In the genomic region with DNA sequence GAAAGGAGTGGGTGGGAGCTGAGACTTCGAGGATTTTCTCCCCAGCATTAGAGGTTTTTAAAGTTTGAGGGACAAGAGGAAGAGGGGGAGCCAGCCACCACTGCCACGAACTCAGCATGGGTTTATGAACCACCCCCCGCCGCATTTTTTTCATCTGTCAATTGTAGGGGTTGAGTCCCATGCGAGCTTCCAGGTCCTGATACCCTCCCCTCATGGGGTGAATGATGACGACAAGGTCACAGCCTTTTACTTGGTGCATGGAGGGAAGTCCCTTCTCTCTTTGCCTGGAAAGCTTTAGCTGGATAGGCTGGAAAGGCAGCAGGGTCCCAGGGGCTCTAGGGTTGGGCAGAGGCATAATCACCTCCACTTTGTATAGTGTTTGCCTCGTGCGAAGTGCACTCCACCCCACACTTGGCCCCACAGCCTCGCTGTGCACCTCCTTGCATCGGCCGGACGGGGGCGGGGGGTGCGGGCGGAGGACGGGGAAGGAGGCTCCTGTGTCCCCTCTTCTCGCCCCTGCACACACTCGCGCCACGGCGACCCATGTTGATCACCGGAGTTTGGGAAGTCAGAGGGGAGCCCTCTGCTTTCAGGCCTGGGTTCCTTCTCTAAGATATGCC, we compare ENCODE assay signal across 2 cellular contexts.
TF ChIP-seq lines count a peak whose summit lies in the region.

No MANE protein-coding gene starts in this region.

TF ChIP-seq in HepG2, 621 proteins besides CTCF, POLR2A, EP300 and RAD21:
- no peak for TF ChIP-seq ZBTB3 (CRISPR knock-in tag; IDR thresholded peaks at IDR 0.05; ENCODE audit: borderline replicate concordance, low read depth)
- TF ChIP-seq MED1 (CRISPR knock-in tag; IDR thresholded peaks at IDR 0.05): no peak
- TF ChIP-seq ZNF776 (CRISPR knock-in tag; IDR thresholded peaks at IDR 0.05): no peak
- TF ChIP-seq ZNF674 (CRISPR knock-in tag; IDR thresholded peaks at IDR 0.05; ENCODE audit: low read depth): no peak
- no peak for TF ChIP-seq THAP11 (CRISPR knock-in tag; IDR thresholded peaks at IDR 0.05)
- TF ChIP-seq ADNP (CRISPR knock-in tag; IDR thresholded peaks at IDR 0.05): no peak
- TF ChIP-seq, protein P1, sequence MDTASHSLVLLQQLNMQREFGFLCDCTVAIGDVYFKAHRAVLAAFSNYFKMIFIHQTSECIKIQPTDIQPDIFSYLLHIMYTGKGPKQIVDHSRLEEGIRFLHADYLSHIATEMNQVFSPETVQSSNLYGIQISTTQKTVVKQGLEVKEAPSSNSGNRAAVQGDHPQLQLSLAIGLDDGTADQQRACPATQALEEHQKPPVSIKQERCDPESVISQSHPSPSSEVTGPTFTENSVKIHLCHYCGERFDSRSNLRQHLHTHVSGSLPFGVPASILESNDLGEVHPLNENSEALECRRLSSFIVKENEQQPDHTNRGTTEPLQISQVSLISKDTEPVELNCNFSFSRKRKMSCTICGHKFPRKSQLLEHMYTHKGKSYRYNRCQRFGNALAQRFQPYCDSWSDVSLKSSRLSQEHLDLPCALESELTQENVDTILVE (CRISPR knock-in tag; IDR thresholded peaks at IDR 0.05): no peak
- no peak for TF ChIP-seq GTF3A (CRISPR knock-in tag; conservative IDR thresholded peaks at IDR 0.05)
- no peak for TF ChIP-seq ATM (IDR thresholded peaks at IDR 0.05; ENCODE audit: borderline replicate concordance)
- no peak for TF ChIP-seq SMAD1 (CRISPR knock-in tag; IDR thresholded peaks at IDR 0.05; ENCODE audit: borderline replicate concordance, low read depth)
- no peak for TF ChIP-seq MIER3 (CRISPR knock-in tag; IDR thresholded peaks at IDR 0.05; ENCODE audit: borderline replicate concordance)
- no peak for TF ChIP-seq NCOA5 (CRISPR knock-in tag; IDR thresholded peaks at IDR 0.05)
- TF ChIP-seq SSRP1 (CRISPR knock-in tag; IDR thresholded peaks at IDR 0.05): no peak
- no peak for TF ChIP-seq KAT2B (IDR thresholded peaks at IDR 0.05; ENCODE audit: borderline replicate concordance, low read depth, low read length)
- TF ChIP-seq CAMTA2 (CRISPR knock-in tag; IDR thresholded peaks at IDR 0.05; ENCODE audit: borderline replicate concordance): no peak
- no peak for TF ChIP-seq ZNF263 (CRISPR knock-in tag; IDR thresholded peaks at IDR 0.05)

TF ChIP-seq in HCT116, 20 proteins besides CTCF, POLR2A, EP300 and RAD21:
- TF ChIP-seq, protein P2, sequence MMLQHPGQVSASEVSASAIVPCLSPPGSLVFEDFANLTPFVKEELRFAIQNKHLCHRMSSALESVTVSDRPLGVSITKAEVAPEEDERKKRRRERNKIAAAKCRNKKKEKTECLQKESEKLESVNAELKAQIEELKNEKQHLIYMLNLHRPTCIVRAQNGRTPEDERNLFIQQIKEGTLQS (IDR thresholded peaks at IDR 0.05): no peak
- TF ChIP-seq SIN3A (IDR thresholded peaks at IDR 0.05; ENCODE audit: low read depth) (no peak), ZFX (IDR thresholded peaks at IDR 0.05) (no peak), EGR1 (IDR thresholded peaks at IDR 0.05; ENCODE audit: low read depth) (no peak), ZNF274 (IDR thresholded peaks at IDR 0.05; ENCODE audit: low read depth, low read length) (no peak), POLR2AphosphoS5 (IDR thresholded peaks at IDR 0.05; ENCODE audit: low read depth, low read length) (no peak), EZH2 (IDR thresholded peaks at IDR 0.05) (no peak), CEBPB (IDR thresholded peaks at IDR 0.05; ENCODE audit: low read depth) (no peak), TCF7L2 (IDR thresholded peaks at IDR 0.05; ENCODE audit: borderline replicate concordance, extremely low read depth, insufficient read depth, insufficient read length) (no peak), SRF (IDR thresholded peaks at IDR 0.05; ENCODE audit: low read depth) (no peak), EZH2phosphoT487 (IDR thresholded peaks at IDR 0.05; ENCODE audit: borderline replicate concordance) (no peak)
- TF ChIP-seq, protein P3, sequence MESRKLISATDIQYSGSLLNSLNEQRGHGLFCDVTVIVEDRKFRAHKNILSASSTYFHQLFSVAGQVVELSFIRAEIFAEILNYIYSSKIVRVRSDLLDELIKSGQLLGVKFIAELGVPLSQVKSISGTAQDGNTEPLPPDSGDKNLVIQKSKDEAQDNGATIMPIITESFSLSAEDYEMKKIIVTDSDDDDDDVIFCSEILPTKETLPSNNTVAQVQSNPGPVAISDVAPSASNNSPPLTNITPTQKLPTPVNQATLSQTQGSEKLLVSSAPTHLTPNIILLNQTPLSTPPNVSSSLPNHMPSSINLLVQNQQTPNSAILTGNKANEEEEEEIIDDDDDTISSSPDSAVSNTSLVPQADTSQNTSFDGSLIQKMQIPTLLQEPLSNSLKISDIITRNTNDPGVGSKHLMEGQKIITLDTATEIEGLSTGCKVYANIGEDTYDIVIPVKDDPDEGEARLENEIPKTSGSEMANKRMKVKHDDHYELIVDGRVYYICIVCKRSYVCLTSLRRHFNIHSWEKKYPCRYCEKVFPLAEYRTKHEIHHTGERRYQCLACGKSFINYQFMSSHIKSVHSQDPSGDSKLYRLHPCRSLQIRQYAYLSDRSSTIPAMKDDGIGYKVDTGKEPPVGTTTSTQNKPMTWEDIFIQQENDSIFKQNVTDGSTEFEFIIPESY (IDR thresholded peaks at IDR 0.05; ENCODE audit: extremely low read depth, insufficient replicate concordance, low read length): no peak
